In the genomic region with DNA sequence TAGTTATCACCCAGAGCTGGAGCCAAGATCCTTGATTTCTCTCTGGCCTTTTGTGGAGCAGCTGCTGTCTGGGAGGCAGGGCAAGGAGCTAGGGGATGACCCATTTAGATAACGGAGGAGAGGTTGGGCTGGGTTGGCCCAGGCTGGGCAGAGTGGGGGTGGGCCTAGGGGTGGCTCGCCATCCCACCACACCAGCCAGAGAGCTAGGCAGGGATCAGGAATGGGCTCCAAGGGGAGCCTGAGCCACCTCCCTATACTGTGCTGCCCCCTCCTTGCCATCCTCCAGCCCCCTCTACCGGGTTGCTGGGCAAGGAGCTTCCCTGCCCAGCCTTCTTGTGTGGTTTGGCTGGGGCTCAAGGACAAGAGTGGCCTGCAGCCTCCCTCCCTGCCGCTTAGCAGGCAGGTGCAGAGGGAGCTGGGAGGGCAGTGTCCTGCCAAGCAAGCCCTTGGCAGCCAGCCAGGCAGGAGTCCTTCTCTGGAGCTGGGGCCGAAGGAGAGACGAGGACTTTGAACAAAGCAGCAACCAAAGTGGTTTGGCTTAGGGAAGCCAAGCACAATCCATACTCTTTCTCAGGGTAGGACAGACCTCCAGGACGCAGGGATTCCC, we compare ENCODE assay signal across 8 cellular contexts.
DNase-seq lines count a peak whose midpoint lies in the region; ATAC-seq and TF ChIP-seq lines count a peak whose summit lies in the region.

No MANE protein-coding gene starts in this region.

- peak overlapping the region; percentile 70 for H3K27ac Mint-ChIP-seq in activated T-cell treated with anti-CD3 and anti-CD28 coated beads, Interleukin-2, amount 50 U/mL, for 24 hours

- POLR2A ChIA-PET in RWPE1 (lab: Yijun Ruan, JAX; ENCODE audit: low non-redundant PET), result interaction anchor here (2.0 to 5.3 kb wide), 2 partner anchors 41 to 44 kb away, joined by 7 to 26 read pairs; no protein-coding TSS in a partner anchor

- ATAC-seq in GM19452 (IDR thresholded peaks at IDR 0.05; ENCODE audit: unreplicated experiment), result no peak

- H3K27me3 Mint-ChIP-seq in activated T-cell treated with anti-CD3 and anti-CD28 coated beads, Interleukin-2, amount 50 U/mL, for 24 hours, result no peaks in the 10 kb centered on the region

- H3K36me3 Mint-ChIP-seq in activated T-cell treated with anti-CD3 and anti-CD28 coated beads, Interleukin-2, amount 50 U/mL, for 24 hours (ENCODE audit: low read depth), result peaks cover 5% of the 10 kb centered on the region

- peaks cover 91% of the 10 kb centered on the region for H3K4me1 Mint-ChIP-seq in activated T-cell treated with anti-CD3 and anti-CD28 coated beads, Interleukin-2, amount 50 U/mL, for 24 hours (ENCODE audit: low read depth)

- DNase-seq in activated T-cell treated with anti-CD3 and anti-CD28 coated beads, Interleukin-2, amount 50 U/mL, for 24 hours, result no peak
- DNase-seq in activated T-cell treated with anti-CD3 and anti-CD28 coated beads for 4 hours (no peak), RWPE1 (ENCODE audit: low spot score) (peak; percentile 63), glomerular visceral epithelial cell (ENCODE audit: extremely low spot score) (peak; percentile 96), posterior cingulate gyrus (peak in 9 of 10 donors; percentile 32 to 89 (median 61)), putamen (ENCODE audit: low spot score) (no peak), GM13976 (ENCODE audit: low spot score) (no peak)

- peak overlapping the region; percentile 98 for H3K27ac ChIP-seq in RWPE1

- no peaks in the 10 kb centered on the region for H3K9me3 Mint-ChIP-seq in activated T-cell treated with anti-CD3 and anti-CD28 coated beads, Interleukin-2, amount 50 U/mL, for 24 hours

- in situ Hi-C loops in GM13976 (cut with MboI; ENCODE audit: low sequenced_read_pairs, unreplicated experiment), result no loop called here

- H3K4me3 Mint-ChIP-seq in activated T-cell treated with anti-CD3 and anti-CD28 coated beads, Interleukin-2, amount 50 U/mL, for 24 hours, result no peak overlapping the region

- CTCF ChIA-PET in RWPE1 (lab: Yijun Ruan, JAX), result interaction anchor here (0.5 to 17.7 kb wide), 11 partner anchors 8 to 1673 kb away, joined by 3 to 622 read pairs (median 4); no protein-coding TSS in a partner anchor

- intact Hi-C loops in posterior cingulate gyrus (cut with DNase I), result no loop called here

- TF ChIP-seq CTCF in RWPE1 (conservative IDR thresholded peaks at IDR 0.05; ENCODE audit: low read depth) (no peak), GM13976 (IDR thresholded peaks at IDR 0.05; ENCODE audit: borderline replicate concordance, control extremely low read depth, extremely low read depth, insufficient read depth, missing control alignments) (no peak)

Comparison
In these comparisons a context has a peak if more than half of its experiments do, and no peak if none do; other contexts are left out.
1. DNase-seq: peak in RWPE1 (single experiment), glomerular visceral epithelial cell (single experiment) and posterior cingulate gyrus (9 of 10); none in activated T-cell treated with anti-CD3 and anti-CD28 coated beads, Interleukin-2, amount 50 U/mL, for 24 hours (single experiment), activated T-cell treated with anti-CD3 and anti-CD28 coated beads for 4 hours (single experiment), putamen (single experiment) and GM13976 (single experiment).